ENCODE assay signal across 29 cellular contexts in the genomic region with DNA sequence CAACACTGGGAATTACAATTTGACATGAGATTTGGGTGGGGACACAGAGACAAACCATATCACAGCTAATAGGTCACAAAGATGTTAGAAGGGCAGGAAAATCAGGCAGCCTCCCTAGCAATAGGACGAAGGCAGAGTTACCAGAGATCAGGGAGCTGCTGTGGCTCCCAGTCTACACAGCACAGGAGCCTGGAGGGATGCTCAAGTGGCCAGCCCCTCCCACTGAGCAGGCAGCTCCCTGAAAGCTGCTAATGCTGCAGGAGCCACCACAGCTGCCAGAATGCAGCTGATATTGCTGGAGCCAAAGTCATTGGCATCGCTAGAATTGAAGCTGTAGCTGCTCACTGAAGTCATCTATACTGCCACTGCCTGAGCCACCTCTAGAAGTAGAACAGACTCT. TPM values are rescaled to one million over a fixed set of nuclear protein-coding genes. Genes with fewer than 3 reads are reported as not detected.
"Had no signal": no experiment of that assay in that cellular context is flagged by ENCODE, and none has a peak within 500 bp of the region (broad histone marks: within the 10 kb centered on the region; RNA-seq: fewer than 3 reads in every experiment).

No MANE protein-coding gene starts in this region.

- H3K27ac ChIP-seq: breast epithelium, VCaP had no signal

- H3K9ac ChIP-seq: SK-N-SH had no signal

- H3K4me1 ChIP-seq: breast epithelium had no signal

- DNase-seq: activated CD4-positive, alpha-beta T cell treated with anti-CD3 and anti-CD28 coated beads for 4 hours; activated CD4-positive, alpha-beta T cell treated with anti-CD3 and anti-CD28 coated beads, Interleukin-2, amount 50 U/mL, for 48 hours; activated CD8-positive, alpha-beta memory T cell treated with anti-CD3 and anti-CD28 coated beads, Interleukin-2, amount 10 ng/mL, durations not matched to agents 7 days and 5 days; activated effector memory CD4-positive, alpha-beta T cell treated with Interleukin-2 at 50 U/mL for 16 hours; activated naive CD4-positive, alpha-beta T cell; activated T-cell treated with anti-CD3 and anti-CD28 coated beads, Interleukin-2, amount 50 U/mL, for 24 hours; aorta; caudate nucleus; Karpas-422; MM.1S; NCI-H1105; NCI-H1436; NCI-H1694 treated with DMSO at 0.1 percent for 48 hours; NCI-H2029 treated with DMSO at 0.1 percent for 48 hours; NCI-H2171; NCI-H2227 treated with DMSO at 0.1 percent for 48 hours; NCI-H446 treated with DMSO at 0.1 percent for 48 hours; NCI-H524 treated with DMSO at 0.1 percent for 48 hours; NCI-H748 treated with DMSO at 0.1 percent for 48 hours; PC-3; SIG-M5; SK-N-SH; T-helper 1 cell had no signal

- H3K4me3 ChIP-seq: breast epithelium had no signal

- H3K4me3 Mint-ChIP-seq: activated CD8-positive, alpha-beta memory T cell treated with anti-CD3 and anti-CD28 coated beads, Interleukin-2, amount 10 ng/mL, durations not matched to agents 7 days and 5 days; activated naive CD4-positive, alpha-beta T cell treated with anti-CD3 and anti-CD28 coated beads, Interleukin-2, amount 50 U/mL, for 24 hours; activated T-cell treated with anti-CD3 and anti-CD28 coated beads, Interleukin-2, amount 50 U/mL, for 24 hours; activated T-helper 1 cell treated with anti-CD3 and anti-CD28 coated beads, Interleukin-12 subunit alpha, Interleukin-12 subunit beta, Interleukin-2, Interleukin-4 antibody, amounts not matched to agents 30 ng/mL and 10 ng/mL and 1 ng/mL, durations not matched to agents 14 hours and 24 hours and 36 hours had no signal

- H3K9me3 ChIP-seq: breast epithelium, SK-N-SH had no signal

- H3K36me3 Mint-ChIP-seq: activated CD8-positive, alpha-beta memory T cell treated with anti-CD3 and anti-CD28 coated beads, Interleukin-2, amount 10 ng/mL, durations not matched to agents 7 days and 5 days; activated naive CD4-positive, alpha-beta T cell treated with anti-CD3 and anti-CD28 coated beads, Interleukin-2, amount 50 U/mL, for 24 hours had no signal

- ATAC-seq: activated CD8-positive, alpha-beta memory T cell treated with anti-CD3 and anti-CD28 coated beads, Interleukin-2, amount 10 ng/mL, durations not matched to agents 7 days and 5 days; PC-3 had no signal

- H3K4me1 Mint-ChIP-seq: activated CD8-positive, alpha-beta memory T cell treated with anti-CD3 and anti-CD28 coated beads, Interleukin-2, amount 10 ng/mL, durations not matched to agents 7 days and 5 days; activated naive CD4-positive, alpha-beta T cell treated with anti-CD3 and anti-CD28 coated beads, Interleukin-2, amount 50 U/mL, for 24 hours had no signal

- H3K27ac Mint-ChIP-seq: activated CD8-positive, alpha-beta memory T cell treated with anti-CD3 and anti-CD28 coated beads, Interleukin-2, amount 10 ng/mL, durations not matched to agents 7 days and 5 days; activated naive CD4-positive, alpha-beta T cell treated with anti-CD3 and anti-CD28 coated beads, Interleukin-2, amount 50 U/mL, for 24 hours; activated T-cell treated with anti-CD3 and anti-CD28 coated beads, Interleukin-2, amount 50 U/mL, for 24 hours; activated T-helper 1 cell treated with anti-CD3 and anti-CD28 coated beads, Interleukin-12 subunit alpha, Interleukin-12 subunit beta, Interleukin-2, Interleukin-4 antibody, amounts not matched to agents 30 ng/mL and 10 ng/mL and 1 ng/mL, durations not matched to agents 14 hours and 24 hours and 36 hours had no signal

- H3K9me3 Mint-ChIP-seq: activated naive CD4-positive, alpha-beta T cell treated with anti-CD3 and anti-CD28 coated beads, Interleukin-2, amount 50 U/mL, for 24 hours; activated T-cell treated with anti-CD3 and anti-CD28 coated beads, Interleukin-2, amount 50 U/mL, for 24 hours; activated T-helper 1 cell treated with anti-CD3 and anti-CD28 coated beads, Interleukin-12 subunit alpha, Interleukin-12 subunit beta, Interleukin-2, Interleukin-4 antibody, amounts not matched to agents 30 ng/mL and 10 ng/mL and 1 ng/mL, durations not matched to agents 14 hours and 24 hours and 36 hours had no signal

- H3K27me3 ChIP-seq: breast epithelium had no signal

- H3K36me3 ChIP-seq: breast epithelium had no signal

- H3K4me2 ChIP-seq: SK-N-SH had no signal

RNA-seq across cellular contexts. Expression of a gene that starts 51.0 kb away (rescaled TPM):
- total RNA-seq: activated CD8-positive, alpha-beta memory T cell treated with anti-CD3 and anti-CD28 coated beads, Interleukin-2, amount 10 ng/mL, durations not matched to agents 7 days and 5 days; activated T-helper 1 cell treated with anti-CD3 and anti-CD28 coated beads, Interleukin-12 subunit alpha, Interleukin-12 subunit beta, Interleukin-2, Interleukin-4 antibody, amounts not matched to agents 30 ng/mL and 10 ng/mL and 1 ng/mL, durations not matched to agents 14 hours and 24 hours and 36 hours; breast epithelium; chondrocyte; PC-3; T-helper 2 cell treated with Interferon-gamma antibody and Interleukin-4, amounts not matched to agents 100 ng/mL and 5 ng/mL, for 36 hours had no signal
